In the genomic region with DNA sequence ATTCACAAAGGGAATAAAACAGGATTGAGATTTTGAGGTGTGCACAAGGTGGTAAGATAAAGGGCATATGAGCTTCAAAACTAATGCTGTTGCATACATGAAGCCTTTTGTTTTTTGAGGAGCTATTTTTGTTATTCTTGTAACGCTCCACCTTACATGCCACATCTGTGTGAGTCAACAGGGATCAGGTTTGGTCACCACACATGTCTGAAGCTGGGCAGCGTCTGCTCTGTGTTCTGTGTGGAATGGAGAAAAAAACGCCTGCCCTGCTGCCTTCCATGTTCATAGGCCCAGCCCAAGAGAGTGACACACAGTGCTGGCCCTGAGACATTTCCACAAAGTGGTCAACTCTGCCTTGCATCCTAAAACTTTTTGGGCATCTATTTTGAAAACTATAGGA, we compare ENCODE assay signal across 25 cellular contexts.
A peak's percentile ranks its signal among the peaks of the same experiment; 100 is the strongest.
DNase-seq lines count a peak whose midpoint lies in the region; ATAC-seq and TF ChIP-seq lines count a peak whose summit lies in the region.
"Had no signal": no experiment of that assay in that cellular context is flagged by ENCODE, and none has a peak within 500 bp of the region (broad histone marks: within the 10 kb centered on the region; RNA-seq: fewer than 3 reads in every experiment).

No MANE protein-coding gene starts in this region.

- dilution Hi-C loops in mammary epithelial cell (cut with HindIII; ENCODE audit: low sequenced_read_pairs): loop anchor here (10.0 kb wide), 1 partner anchor 55 kb away; no protein-coding TSS in a partner anchor

- DNase-seq in activated naive CD8-positive, alpha-beta T cell treated with anti-CD3 and anti-CD28 coated beads, Interleukin-2, amount 50 U/mL, for 24 hours: no peak
- no peak for DNase-seq in activated naive CD8-positive, alpha-beta T cell treated with anti-CD3 and anti-CD28 coated beads for 36 hours
- DNase-seq in mammary epithelial cell (peak; percentile 88), foreskin keratinocyte (peak; percentile 71 to 83), NCI-H1436 (lab: John Stamatoyannopoulos, UW) (no peak), HuH-7.5 (ENCODE audit: low spot score) (no peak)
- DNase-seq: 8988T; activated CD4-positive, alpha-beta T cell treated with anti-CD3 and anti-CD28 coated beads, Interleukin-2, amount 10 ng/mL, durations not matched to agents 7 days and 5 days; AML-193; DND-41; left lung; midbrain; NCI-H1417; NCI-H2107; NCI-H510A treated with DMSO at 0.1 percent for 48 hours; SHP77; stimulated activated CD4-positive, alpha-beta T cell treated with anti-CD3 and anti-CD28 coated beads, Interleukin-1b, Interleukin-23, amount 100 ng/mL, for 48 hours; stimulated activated naive CD4-positive, alpha-beta T cell treated with Interleukin-2 at 50 U/mL for 16 hours; T-cell; transverse colon had no signal

- BruUV-seq in mammary epithelial cell (replicated peaks; lab: Mats Ljungman, UMichigan): no TSS peak

- WGBS in mammary epithelial cell (ENCODE audit: low coverage, missing lambda C conversion rate): 10% methylated on average over 3 of the region's 3 CpGs

- CTCF ChIA-PET in mammary epithelial cell (lab: Charles Lee; ENCODE audit: low non-redundant PET): interaction anchor here (0.8 kb wide), 1 partner anchor 13 kb away, joined by 5 read pairs; no protein-coding TSS in a partner anchor

- peak overlapping the region; percentile 45 for H3K4me2 ChIP-seq in mammary epithelial cell (ENCODE audit: insufficient read depth, low read depth, low read length)

- H3K4me3 ChIP-seq in mammary epithelial cell (replicated peaks in 1 of 3; ENCODE audit: insufficient read depth in 1 of 3, low read depth in 2 of 3, low read length in 3 of 3): no peak overlapping the region
- H3K4me3 ChIP-seq: left lung, transverse colon had no signal

- peak overlapping the region; percentile 53 for H3K27ac Mint-ChIP-seq in activated naive CD8-positive, alpha-beta T cell treated with anti-CD3 and anti-CD28 coated beads, Interleukin-2, amount 50 U/mL, for 24 hours
- no peak overlapping the region for H3K27ac Mint-ChIP-seq in activated naive CD8-positive, alpha-beta T cell treated with anti-CD3 and anti-CD28 coated beads for 36 hours
- H3K27ac Mint-ChIP-seq: activated CD4-positive, alpha-beta T cell treated with anti-CD3 and anti-CD28 coated beads, Interleukin-2, amount 10 ng/mL, durations not matched to agents 7 days and 5 days; activated T-helper 17 cell treated with anti-CD3 and anti-CD28 coated beads, Interleukin-2, amount 50 U/mL, for 72 hours; T-cell had no signal

- H3K4me1 Mint-ChIP-seq in activated naive CD8-positive, alpha-beta T cell treated with anti-CD3 and anti-CD28 coated beads, Interleukin-2, amount 50 U/mL, for 24 hours: peaks cover 21% of the 10 kb centered on the region
- peaks cover 8% of the 10 kb centered on the region for H3K4me1 Mint-ChIP-seq in activated naive CD8-positive, alpha-beta T cell treated with anti-CD3 and anti-CD28 coated beads for 36 hours
- H3K4me1 Mint-ChIP-seq: activated CD4-positive, alpha-beta T cell treated with anti-CD3 and anti-CD28 coated beads, Interleukin-2, amount 10 ng/mL, durations not matched to agents 7 days and 5 days; T-cell had no signal

- TF ChIP-seq CTCF in mammary epithelial cell (conservative IDR thresholded peaks at IDR 0.05 in 1 of 2, IDR thresholded peaks at IDR 0.05 in 1 of 2; ENCODE audit: extremely low read depth in 1 of 2, insufficient read depth in 1 of 2, low read depth in 1 of 2, low read length in 2 of 2) (no peak), foreskin keratinocyte (conservative IDR thresholded peaks at IDR 0.05) (no peak)

- peaks cover 23% of the 10 kb centered on the region for H3K79me2 ChIP-seq in mammary epithelial cell (ENCODE audit: insufficient read depth, low read length)

- H3K9me3 ChIP-seq in mammary epithelial cell (replicated peaks; ENCODE audit: insufficient read depth, low read length): no peaks in the 10 kb centered on the region
- H3K9me3 ChIP-seq: left lung, transverse colon had no signal

- H3K9me3 Mint-ChIP-seq in activated naive CD8-positive, alpha-beta T cell treated with anti-CD3 and anti-CD28 coated beads, Interleukin-2, amount 50 U/mL, for 24 hours: no peaks in the 10 kb centered on the region
- H3K9me3 Mint-ChIP-seq in activated naive CD8-positive, alpha-beta T cell treated with anti-CD3 and anti-CD28 coated beads for 36 hours: no peaks in the 10 kb centered on the region
- H3K9me3 Mint-ChIP-seq: activated CD4-positive, alpha-beta T cell treated with anti-CD3 and anti-CD28 coated beads, Interleukin-2, amount 10 ng/mL, durations not matched to agents 7 days and 5 days; activated T-helper 17 cell treated with anti-CD3 and anti-CD28 coated beads, Interleukin-2, amount 50 U/mL, for 72 hours; T-cell had no signal

- H3K27me3 ChIP-seq in mammary epithelial cell (ENCODE audit: insufficient read depth, low read length) (no peaks in the 10 kb centered on the region), foreskin keratinocyte (no peaks in the 10 kb centered on the region)
- H3K27me3 ChIP-seq: left lung, transverse colon had no signal

- no peaks in the 10 kb centered on the region for H4K20me1 ChIP-seq in mammary epithelial cell (ENCODE audit: insufficient read depth, low read length)

- no peak overlapping the region for H2AFZ ChIP-seq in mammary epithelial cell (ENCODE audit: low read depth, low read length)

- intact Hi-C loops in mammary epithelial cell (cut with micrococcal nuclease): no loop called here

- no peaks in the 10 kb centered on the region for H3K27me3 Mint-ChIP-seq in activated naive CD8-positive, alpha-beta T cell treated with anti-CD3 and anti-CD28 coated beads, Interleukin-2, amount 50 U/mL, for 24 hours
- H3K27me3 Mint-ChIP-seq in activated naive CD8-positive, alpha-beta T cell treated with anti-CD3 and anti-CD28 coated beads for 36 hours: no peaks in the 10 kb centered on the region
- H3K27me3 Mint-ChIP-seq: activated CD4-positive, alpha-beta T cell treated with anti-CD3 and anti-CD28 coated beads, Interleukin-2, amount 10 ng/mL, durations not matched to agents 7 days and 5 days; activated T-helper 17 cell treated with anti-CD3 and anti-CD28 coated beads, Interleukin-2, amount 50 U/mL, for 72 hours; progenitor cell of endocrine pancreas; T-cell had no signal

- H3K27ac ChIP-seq in mammary epithelial cell (ENCODE audit: insufficient read depth, low read depth, low read length) (peak overlapping the region; percentile 78), foreskin keratinocyte (peak overlapping the region; percentile 76)
- H3K27ac ChIP-seq: left lung, transverse colon had no signal

- ATAC-seq in activated naive CD8-positive, alpha-beta T cell treated with anti-CD3 and anti-CD28 coated beads, Interleukin-2, amount 50 U/mL, for 24 hours: no peak
- ATAC-seq in foreskin keratinocyte: peak; percentile 83
- no peak for ATAC-seq in GM21717 (IDR thresholded peaks at IDR 0.05; ENCODE audit: unreplicated experiment)
- no peak for ATAC-seq in HG03135 (IDR thresholded peaks at IDR 0.05; ENCODE audit: unreplicated experiment)
- ATAC-seq: activated T-helper 17 cell treated with anti-CD3 and anti-CD28 coated beads, Interleukin-2, amount 50 U/mL, for 72 hours; HCT116; left lung; T-cell had no signal

- H3K9ac ChIP-seq in mammary epithelial cell (ENCODE audit: insufficient read depth, low read length): peak overlapping the region; percentile 12

- peaks cover 42% of the 10 kb centered on the region for H3K4me1 ChIP-seq in mammary epithelial cell (ENCODE audit: insufficient read depth, low read length)
- peaks cover 11% of the 10 kb centered on the region for H3K4me1 ChIP-seq in foreskin keratinocyte

- H3K4me3 Mint-ChIP-seq in activated naive CD8-positive, alpha-beta T cell treated with anti-CD3 and anti-CD28 coated beads, Interleukin-2, amount 50 U/mL, for 24 hours: no peak overlapping the region
- H3K4me3 Mint-ChIP-seq in activated naive CD8-positive, alpha-beta T cell treated with anti-CD3 and anti-CD28 coated beads for 36 hours: no peak overlapping the region
- H3K4me3 Mint-ChIP-seq: activated CD4-positive, alpha-beta T cell treated with anti-CD3 and anti-CD28 coated beads, Interleukin-2, amount 10 ng/mL, durations not matched to agents 7 days and 5 days; activated T-helper 17 cell treated with anti-CD3 and anti-CD28 coated beads, Interleukin-2, amount 50 U/mL, for 72 hours; T-cell had no signal

- in situ Hi-C loops in mammary epithelial cell (cut with MboI; ENCODE audit: low sequenced_read_pairs in 2 of 2): no loop called here

- peaks cover 15% of the 10 kb centered on the region for H3K36me3 ChIP-seq in mammary epithelial cell (ENCODE audit: insufficient read depth, low read length)

- H3K36me3 Mint-ChIP-seq in activated naive CD8-positive, alpha-beta T cell treated with anti-CD3 and anti-CD28 coated beads, Interleukin-2, amount 50 U/mL, for 24 hours (ENCODE audit: low read depth): peaks cover 19% of the 10 kb centered on the region
- peaks cover 9% of the 10 kb centered on the region for H3K36me3 Mint-ChIP-seq in activated naive CD8-positive, alpha-beta T cell treated with anti-CD3 and anti-CD28 coated beads for 36 hours

Comparison
In these comparisons a context has a peak if more than half of its experiments do, and no peak if none do; other contexts are left out.
1. DNase-seq: peak in mammary epithelial cell (single experiment) and foreskin keratinocyte (2 of 2); none in activated naive CD8-positive, alpha-beta T cell treated with anti-CD3 and anti-CD28 coated beads, Interleukin-2, amount 50 U/mL, for 24 hours (single experiment), activated naive CD8-positive, alpha-beta T cell treated with anti-CD3 and anti-CD28 coated beads for 36 hours (single experiment), NCI-H1436 (single experiment) and HuH-7.5 (single experiment).